8 cellular contexts compared by ENCODE assay signal in the genomic region with DNA sequence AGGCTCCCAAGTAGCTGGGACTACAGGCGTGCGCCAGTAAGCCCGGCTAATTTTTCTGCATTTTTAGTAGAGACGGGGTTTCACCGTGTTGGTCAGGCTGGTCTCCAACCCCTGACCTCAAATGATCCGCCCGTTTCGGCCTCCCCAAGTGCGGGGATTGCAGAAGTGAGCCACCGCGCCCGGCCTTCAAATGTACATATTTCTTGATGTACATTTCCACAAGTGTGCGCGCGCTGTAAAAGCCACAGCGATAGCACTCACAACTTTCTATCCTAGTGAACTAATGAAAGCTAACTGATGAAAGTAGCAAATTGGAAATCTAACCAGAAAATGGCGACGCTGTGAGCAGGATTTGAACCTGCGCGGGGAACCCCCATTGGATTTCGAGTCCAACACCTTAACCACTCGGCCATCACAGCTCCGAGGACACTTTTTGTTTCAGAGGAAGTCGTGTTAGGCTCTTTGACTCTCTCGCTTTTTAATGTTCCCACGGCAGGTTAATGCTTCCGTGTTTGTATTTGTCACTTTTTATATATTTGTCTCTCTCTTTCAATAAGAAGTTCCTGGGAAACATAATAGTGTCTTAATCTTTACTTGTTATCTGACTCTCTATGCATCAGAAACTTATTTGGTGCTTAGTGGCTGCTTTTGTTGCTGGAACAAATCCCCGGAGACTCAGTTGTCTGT.
DNase-seq lines count a peak whose midpoint lies in the region; ATAC-seq and TF ChIP-seq lines count a peak whose summit lies in the region.

No MANE protein-coding gene starts in this region.

- H3K27me3 ChIP-seq in CD8-positive, alpha-beta T cell (ENCODE audit: insufficient read depth, low read length): peaks cover 60% of the 10 kb centered on the region
- H3K27me3 ChIP-seq in body of pancreas (peaks cover 0 to 25% of the 10 kb centered on the region in 2 donors), right atrium auricular region (peaks cover 7 to 24% of the 10 kb centered on the region in 2 donors)

- DNase-seq in CD8-positive, alpha-beta T cell: no peak
- DNase-seq in NCI-H774 (lab: John Stamatoyannopoulos, UW) (peak; percentile 73), body of pancreas (peak in 3 of 4 donors; percentile 6 to 30 (median 25)), mesothelial cell of epicardium (ENCODE audit: low spot score in 2 of 2, unreplicated experiment in 2 of 2) (peak in 1 of 2 experiments; percentile 67), left cardiac atrium (no peak), right atrium auricular region (ENCODE audit: low spot score) (no peak)

- CTCF ChIA-PET in CD8-positive, alpha-beta T cell (lab: Charles Lee): interaction anchor here (0.7 kb wide), 1 partner anchor 16 kb away, joined by 3 read pairs; no protein-coding TSS in a partner anchor

- peaks cover 27% of the 10 kb centered on the region for H3K4me1 Mint-ChIP-seq in CD8-positive, alpha-beta T cell (ENCODE audit: low read depth)
- H3K4me1 Mint-ChIP-seq in mesothelial cell of epicardium: peaks cover 40% of the 10 kb centered on the region

- H3K27me3 Mint-ChIP-seq in CD8-positive, alpha-beta T cell (ENCODE audit: low read depth): peaks cover 79% of the 10 kb centered on the region
- peaks cover 72% of the 10 kb centered on the region for H3K27me3 Mint-ChIP-seq in mesothelial cell of epicardium (ENCODE audit: low read depth)

- intact Hi-C loops in CD8-positive, alpha-beta T cell (cut with DNase I, micrococcal nuclease): loop anchor here (5.0 to 10.0 kb wide), 3 partner anchors 120 to 390 kb away; no protein-coding TSS in a partner anchor
- intact Hi-C loops in body of pancreas (cut with DNase I) (no loop called here), left cardiac atrium (cut with DNase I) (no loop called here)

- WGBS in body of pancreas, 2 donors: 3 to 4% methylated on average over 27 to 28 of the region's 28 CpGs

- no peak overlapping the region for H3K4me3 ChIP-seq in CD8-positive, alpha-beta T cell (ENCODE audit: low read depth, low read length)
- H3K4me3 ChIP-seq in body of pancreas (no peak overlapping the region), right atrium auricular region (no peak overlapping the region)

- H3K36me3 Mint-ChIP-seq in CD8-positive, alpha-beta T cell: no peaks in the 10 kb centered on the region
- H3K36me3 Mint-ChIP-seq in mesothelial cell of epicardium: no peaks in the 10 kb centered on the region

- H3K27ac Mint-ChIP-seq in CD8-positive, alpha-beta T cell: no peak overlapping the region
- H3K27ac Mint-ChIP-seq in mesothelial cell of epicardium: peak overlapping the region; percentile 2

- H3K27ac ChIP-seq in CD8-positive, alpha-beta T cell (ENCODE audit: low read depth, low read length): no peak overlapping the region
- H3K27ac ChIP-seq in body of pancreas: no peak overlapping the region
- no peak overlapping the region for H3K27ac ChIP-seq in right atrium auricular region

- peak overlapping the region; percentile 38 for H3K4me3 Mint-ChIP-seq in CD8-positive, alpha-beta T cell
- H3K4me3 Mint-ChIP-seq in mesothelial cell of epicardium: peak overlapping the region; percentile 68

- H3K9me3 ChIP-seq in CD8-positive, alpha-beta T cell (ENCODE audit: low read length): peaks cover 5% of the 10 kb centered on the region
- no peaks in the 10 kb centered on the region for H3K9me3 ChIP-seq in body of pancreas
- no peaks in the 10 kb centered on the region for H3K9me3 ChIP-seq in right atrium auricular region

- ATAC-seq in CD8-positive, alpha-beta T cell: no peak
- ATAC-seq in GM18867 (IDR thresholded peaks at IDR 0.05; ENCODE audit: unreplicated experiment): peak; percentile 70
- peak; percentile 54 for ATAC-seq in HG03097 (IDR thresholded peaks at IDR 0.05; ENCODE audit: low FRiP score, unreplicated experiment)
- ATAC-seq in body of pancreas: no peak
- no peak for ATAC-seq in left cardiac atrium

- TF ChIP-seq CTCF in CD8-positive, alpha-beta T cell (IDR thresholded peaks at IDR 0.05): no peak
- TF ChIP-seq CTCF in body of pancreas (IDR thresholded peaks at IDR 0.05): no peak
- no peak for TF ChIP-seq CTCF in mesothelial cell of epicardium (IDR thresholded peaks at IDR 0.05; ENCODE audit: unreplicated experiment)
- no peak for TF ChIP-seq CTCF in right atrium auricular region (IDR thresholded peaks at IDR 0.05)

- H3K4me1 ChIP-seq in CD8-positive, alpha-beta T cell (ENCODE audit: insufficient read depth, low read length): no peaks in the 10 kb centered on the region
- no peaks in the 10 kb centered on the region for H3K4me1 ChIP-seq in body of pancreas
- no peaks in the 10 kb centered on the region for H3K4me1 ChIP-seq in right atrium auricular region

- peaks cover 12% of the 10 kb centered on the region for H3K9me3 Mint-ChIP-seq in CD8-positive, alpha-beta T cell
- no peaks in the 10 kb centered on the region for H3K9me3 Mint-ChIP-seq in mesothelial cell of epicardium

- POLR2A ChIA-PET in CD8-positive, alpha-beta T cell (lab: Charles Lee): no interaction called here

- no peaks in the 10 kb centered on the region for H3K36me3 ChIP-seq in CD8-positive, alpha-beta T cell (ENCODE audit: insufficient read depth, low read length)
- H3K36me3 ChIP-seq in body of pancreas (replicated peaks in 1 of 2; ENCODE audit: insufficient read depth in 1 of 2, low read depth in 2 of 2): no peaks in the 10 kb centered on the region
- no peaks in the 10 kb centered on the region for H3K36me3 ChIP-seq in right atrium auricular region

- TF ChIP-seq POLR2A in body of pancreas (IDR thresholded peaks at IDR 0.05): no peak

Comparison
In these comparisons a context has a peak if more than half of its experiments do, and no peak if none do; other contexts are left out.
1. ATAC-seq: peak in GM18867 (single experiment) and HG03097 (single experiment); none in CD8-positive, alpha-beta T cell (single experiment), body of pancreas (single experiment) and left cardiac atrium (0 of 2).
2. DNase-seq: peak in NCI-H774 (single experiment) and body of pancreas (3 of 4); none in CD8-positive, alpha-beta T cell (0 of 7), left cardiac atrium (single experiment) and right atrium auricular region (single experiment).
3. intact Hi-C loops: an anchor here in CD8-positive, alpha-beta T cell (5.0 to 10.0 kb wide); none called in body of pancreas and left cardiac atrium.